ENCODE assay signal across 26 cellular contexts in genomic region chr5:83540105-83540504, GRCh38.
DNase-seq lines count a peak whose midpoint lies in the region; ATAC-seq, FAIRE-seq and TF ChIP-seq lines count a peak whose summit lies in the region.
"Had no signal": no experiment of that assay in that cellular context is flagged by ENCODE, and none has a peak within 500 bp of the region (broad histone marks: within the 10 kb centered on the region; RNA-seq: fewer than 3 reads in every experiment).

No MANE protein-coding gene starts in this region.

- no peaks in the 10 kb centered on the region for H3K4me1 ChIP-seq in left ventricle myocardium inferior
- H3K4me1 ChIP-seq in astrocyte (ENCODE audit: insufficient read depth, low read length), result no peaks in the 10 kb centered on the region
- no peaks in the 10 kb centered on the region for H3K4me1 ChIP-seq in gastroesophageal sphincter
- no peaks in the 10 kb centered on the region for H3K4me1 ChIP-seq in lower lobe of right lung
- H3K4me1 ChIP-seq: BE2C, HAP-1 had no signal

- H3K4me3 ChIP-seq in left ventricle myocardium inferior, result no peak overlapping the region
- H3K4me3 ChIP-seq in astrocyte (ENCODE audit: insufficient read depth, low read depth, low read length), result no peak overlapping the region
- no peak overlapping the region for H3K4me3 ChIP-seq in gastroesophageal sphincter
- H3K4me3 ChIP-seq in lower lobe of right lung, result no peak overlapping the region
- H3K4me3 ChIP-seq: HAP-1, PC-9 had no signal

- H3K27me3 ChIP-seq in left ventricle myocardium inferior (ENCODE audit: low read depth) (peaks cover 10% of the 10 kb centered on the region), astrocyte (ENCODE audit: insufficient read depth, low read length) (no peaks in the 10 kb centered on the region), gastroesophageal sphincter (no peaks in the 10 kb centered on the region), lower lobe of right lung (ENCODE audit: low read depth) (no peaks in the 10 kb centered on the region)
- H3K27me3 ChIP-seq: BE2C had no signal

- TF ChIP-seq POLR2A in gastroesophageal sphincter (IDR thresholded peaks at IDR 0.05), result no peak

- TF ChIP-seq CTCF in left ventricle myocardium inferior (IDR thresholded peaks at IDR 0.05; ENCODE audit: borderline replicate concordance) (no peak), astrocyte (IDR thresholded peaks at IDR 0.05; ENCODE audit: insufficient read depth, low read depth, low read length) (no peak), gastroesophageal sphincter (IDR thresholded peaks at IDR 0.05) (no peak), lower lobe of right lung (IDR thresholded peaks at IDR 0.05) (no peak)

- H3K27ac Mint-ChIP-seq in astrocyte (ENCODE audit: unreplicated experiment), result no peak overlapping the region
- H3K27ac Mint-ChIP-seq in activated CD4-positive, alpha-beta memory T cell treated with anti-CD3 and anti-CD28 coated beads for 36 hours, result no peak overlapping the region
- H3K27ac Mint-ChIP-seq: CD4-positive, CD25-positive, alpha-beta regulatory T cell had no signal

- POLR2A ChIA-PET in activated CD4-positive, alpha-beta memory T cell treated with anti-CD3 and anti-CD28 coated beads for 36 hours (lab: Charles Lee), result no interaction called here

- intact Hi-C loops in Right ventricle myocardium inferior (cut with DNase I), result no loop called here
- intact Hi-C loops in left ventricle myocardium inferior (cut with micrococcal nuclease), result no loop called here
- intact Hi-C loops in lower lobe of right lung (cut with DNase I), result no loop called here
- intact Hi-C loops in activated CD4-positive, alpha-beta memory T cell treated with anti-CD3 and anti-CD28 coated beads for 36 hours (cut with micrococcal nuclease), result no loop called here

- WGBS in gastroesophageal sphincter (ENCODE audit: low coverage in 1 of 2), 2 donors, result 73 to 100% methylated on average over 1 to 2 of the region's 2 CpGs

- no peak overlapping the region for H2AFZ ChIP-seq in astrocyte (ENCODE audit: low read depth, low read length)
- H2AFZ ChIP-seq: PC-9 had no signal

- no peaks in the 10 kb centered on the region for H3K9me3 ChIP-seq in left ventricle myocardium inferior (replicated peaks)
- no peaks in the 10 kb centered on the region for H3K9me3 ChIP-seq in astrocyte (ENCODE audit: insufficient read depth, low read depth, low read length)
- H3K9me3 ChIP-seq in gastroesophageal sphincter, result no peaks in the 10 kb centered on the region
- no peaks in the 10 kb centered on the region for H3K9me3 ChIP-seq in lower lobe of right lung
- H3K9me3 ChIP-seq: BE2C, HAP-1, SK-N-SH had no signal

- H3K4me3 Mint-ChIP-seq in astrocyte (ENCODE audit: unreplicated experiment), result no peak overlapping the region
- no peak overlapping the region for H3K4me3 Mint-ChIP-seq in activated CD4-positive, alpha-beta memory T cell treated with anti-CD3 and anti-CD28 coated beads for 36 hours
- H3K4me3 Mint-ChIP-seq: CD4-positive, CD25-positive, alpha-beta regulatory T cell had no signal

- H3K9ac ChIP-seq in astrocyte (ENCODE audit: low read length), result no peak overlapping the region
- H3K9ac ChIP-seq: SK-N-SH had no signal

- no peak overlapping the region for H3K4me2 ChIP-seq in astrocyte (ENCODE audit: low read length)
- H3K4me2 ChIP-seq: PC-9, SK-N-SH had no signal

- H3K36me3 ChIP-seq in left ventricle myocardium inferior (no peaks in the 10 kb centered on the region), astrocyte (ENCODE audit: insufficient read depth, low read length) (peaks cover 78% of the 10 kb centered on the region), gastroesophageal sphincter (no peaks in the 10 kb centered on the region), lower lobe of right lung (no peaks in the 10 kb centered on the region)
- H3K36me3 ChIP-seq: BE2C, HAP-1 had no signal

- H3K79me2 ChIP-seq in astrocyte (ENCODE audit: insufficient read depth, low read length), result peaks cover 71% of the 10 kb centered on the region

- peaks cover 38% of the 10 kb centered on the region for H3K36me3 Mint-ChIP-seq in astrocyte (ENCODE audit: low read depth, unreplicated experiment)
- H3K36me3 Mint-ChIP-seq in activated CD4-positive, alpha-beta memory T cell treated with anti-CD3 and anti-CD28 coated beads for 36 hours, result no peaks in the 10 kb centered on the region
- H3K36me3 Mint-ChIP-seq: CD4-positive, CD25-positive, alpha-beta regulatory T cell had no signal

- no peaks in the 10 kb centered on the region for H3K4me1 Mint-ChIP-seq in astrocyte (ENCODE audit: low read depth, unreplicated experiment)
- H3K4me1 Mint-ChIP-seq in activated CD4-positive, alpha-beta memory T cell treated with anti-CD3 and anti-CD28 coated beads for 36 hours (ENCODE audit: low read depth), result peaks cover 13% of the 10 kb centered on the region

- no peak for DNase-seq in Right ventricle myocardium inferior (ENCODE audit: missing footprints)
- DNase-seq in left ventricle myocardium inferior, result no peak
- DNase-seq in astrocyte (ENCODE audit: low read depth), result no peak
- no peak for DNase-seq in lower lobe of right lung
- no peak for DNase-seq in activated CD4-positive, alpha-beta memory T cell treated with anti-CD3 and anti-CD28 coated beads for 36 hours
- DNase-seq: 8988T; BE2C; CD4-positive, CD25-positive, alpha-beta regulatory T cell; EL; GF-D8; KG1; NCI-H1092 treated with DMSO at 0.1 percent for 48 hours; NCI-H1436 treated with DMSO at 0.1 percent for 48 hours; NCI-H2029 treated with DMSO at 0.1 percent for 48 hours; NCI-H226; NCI-H510A treated with DMSO at 0.1 percent for 48 hours; NCI-H748 treated with DMSO at 0.1 percent for 48 hours; PC-9; RPMI8226; SIG-M5; SK-N-SH had no signal

- no peak for TF ChIP-seq EP300 in gastroesophageal sphincter (IDR thresholded peaks at IDR 0.05)

- CTCF ChIA-PET in activated CD4-positive, alpha-beta memory T cell treated with anti-CD3 and anti-CD28 coated beads for 36 hours (lab: Charles Lee), result no interaction called here

- H3K27me3 Mint-ChIP-seq in astrocyte (ENCODE audit: low read depth, unreplicated experiment), result no peaks in the 10 kb centered on the region
- H3K27me3 Mint-ChIP-seq in activated CD4-positive, alpha-beta memory T cell treated with anti-CD3 and anti-CD28 coated beads for 36 hours, result peaks cover 9% of the 10 kb centered on the region
- H3K27me3 Mint-ChIP-seq: CD4-positive, CD25-positive, alpha-beta regulatory T cell had no signal

- H4K20me1 ChIP-seq in astrocyte (ENCODE audit: insufficient read depth, low read length), result peaks cover 87% of the 10 kb centered on the region

- no peak overlapping the region for H3K27ac ChIP-seq in left ventricle myocardium inferior (replicated peaks)
- H3K27ac ChIP-seq in astrocyte (ENCODE audit: low read depth, low read length), result no peak overlapping the region
- no peak overlapping the region for H3K27ac ChIP-seq in gastroesophageal sphincter
- H3K27ac ChIP-seq in lower lobe of right lung, result no peak overlapping the region
- H3K27ac ChIP-seq: HL-60, PC-9 had no signal

- peak; percentile 67 for FAIRE-seq in astrocyte (lab: Jason Lieb, UNC)
- FAIRE-seq: HepG2 had no signal

- ATAC-seq in Right ventricle myocardium inferior (peak; percentile 64), gastroesophageal sphincter (peak; percentile 47), lower lobe of right lung (no peak), GM21367 (IDR thresholded peaks at IDR 0.05; ENCODE audit: unreplicated experiment) (no peak)
- ATAC-seq: HepG2 had no signal

- no peaks in the 10 kb centered on the region for H3K9me3 Mint-ChIP-seq in astrocyte (ENCODE audit: unreplicated experiment)
- H3K9me3 Mint-ChIP-seq in activated CD4-positive, alpha-beta memory T cell treated with anti-CD3 and anti-CD28 coated beads for 36 hours, result no peaks in the 10 kb centered on the region
- H3K9me3 Mint-ChIP-seq: CD4-positive, CD25-positive, alpha-beta regulatory T cell had no signal

Comparison
In these comparisons a context has a peak if more than half of its experiments do, and no peak if none do; other contexts are left out.
1. ATAC-seq: peak in Right ventricle myocardium inferior (single experiment) and gastroesophageal sphincter (single experiment); none in lower lobe of right lung (0 of 2) and GM21367 (single experiment).